1 cellular context compared by ENCODE assay signal in genomic region chr20:20423117-20423516, GRCh38.
TF ChIP-seq lines count a peak whose summit lies in the region.

No MANE protein-coding gene starts in this region.

TF ChIP-seq in WTC11, 78 proteins besides CTCF, POLR2A, EP300 and RAD21 (continued from another document):
- TF ChIP-seq STAT6 (CRISPR knock-in tag; conservative IDR thresholded peaks at IDR 0.05; ENCODE audit: low read depth) (no peak), CBFB (CRISPR knock-in tag; IDR thresholded peaks at IDR 0.05; ENCODE audit: low read depth) (no peak), USF2 (CRISPR knock-in tag; IDR thresholded peaks at IDR 0.05) (no peak), TEAD1 (CRISPR knock-in tag; IDR thresholded peaks at IDR 0.05) (no peak), FOXJ3 (CRISPR knock-in tag; IDR thresholded peaks at IDR 0.05; ENCODE audit: borderline replicate concordance) (no peak), ZNF219 (CRISPR knock-in tag; IDR thresholded peaks at IDR 0.05; ENCODE audit: borderline replicate concordance) (no peak)
